ENCODE assay signal across 9 cellular contexts in the genomic region with DNA sequence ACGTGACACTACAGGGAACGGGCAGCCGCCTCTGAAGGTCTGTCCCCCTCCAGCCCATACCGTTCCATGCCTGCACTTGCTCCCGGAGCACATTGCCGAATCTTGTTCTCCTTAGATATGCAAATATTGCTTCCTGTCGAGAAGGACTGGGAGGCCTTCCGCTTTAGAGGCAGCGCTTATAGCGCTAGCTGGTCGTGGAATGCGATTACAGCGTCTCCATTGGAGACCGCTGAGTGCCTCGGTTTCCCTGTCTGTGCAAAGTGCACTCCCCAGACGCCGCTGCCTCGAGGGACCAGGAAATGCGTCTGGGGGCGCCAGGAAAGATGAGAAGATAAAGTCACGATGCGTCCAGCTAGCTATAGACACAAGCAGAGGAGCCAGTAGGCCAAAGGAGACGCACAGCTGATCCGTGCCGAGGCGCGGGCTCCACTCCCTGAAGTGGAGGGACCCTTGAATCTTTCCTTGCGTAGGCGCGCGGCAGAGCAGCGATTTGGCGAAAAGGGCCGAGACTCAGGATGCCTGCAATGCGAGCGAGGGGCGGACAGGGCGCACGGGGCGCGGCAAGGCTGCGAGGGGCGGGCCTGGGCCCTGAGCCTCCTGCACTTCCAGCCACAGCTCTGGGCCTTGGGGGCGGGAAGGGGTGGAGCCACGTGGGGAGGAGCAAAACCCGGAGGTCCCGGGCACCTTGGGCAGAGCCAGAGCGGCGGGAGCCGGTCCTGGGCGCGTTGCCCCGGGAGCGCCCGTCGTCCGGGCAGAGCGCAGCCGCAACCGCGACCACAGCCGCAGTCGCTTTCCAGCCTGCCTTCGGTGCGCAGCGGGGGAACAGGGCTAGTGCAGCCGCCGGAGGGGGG. TPM values are rescaled to one million over a fixed set of nuclear protein-coding genes. Genes with fewer than 3 reads are reported as not detected.
DNase-seq lines count a peak whose midpoint lies in the region; ATAC-seq and TF ChIP-seq lines count a peak whose summit lies in the region.
"Had no signal": no experiment of that assay in that cellular context is flagged by ENCODE, and none has a peak within 500 bp of the region (broad histone marks: within the 10 kb centered on the region; RNA-seq: fewer than 3 reads in every experiment).

A gene (plus strand): TSS at position 692 of the 851 bp plus-strand sequence. CDS start 261 bp downstream, outside the sequence.

- no peaks in the 10 kb centered on the region for H3K9me2 ChIP-seq in hepatocyte (replicated peaks; ENCODE audit: insufficient read depth)

- peak; percentile 30 to 76 (median 70) for DNase-seq in NCI-H1417 (lab: John Stamatoyannopoulos, UW)
- DNase-seq in NCI-H1417 treated with DMSO at 0.1 percent for 48 hours (lab: John Stamatoyannopoulos, UW), result no peak
- DNase-seq in NCI-H128 (lab: John Stamatoyannopoulos, UW; ENCODE audit: unreplicated experiment), result peak; percentile 60
- DNase-seq in amygdala (lab: John Stamatoyannopoulos, UW), result peak in 42 of 56 donors; percentile 4 to 76 (median 47)
- DNase-seq in hepatocyte (ENCODE audit: low spot score), result peak; percentile 88
- DNase-seq in gastrocnemius medialis, result no peak
- no peak for DNase-seq in mesenteric fat pad (ENCODE audit: low spot score)
- no peak for DNase-seq in stimulated activated naive CD4-positive, alpha-beta T cell (lab: John Stamatoyannopoulos, UW)

- 3% methylated on average over 53 of the region's 68 CpGs for WGBS in hepatocyte (ENCODE audit: low lambda C conversion rate, missing lambda C conversion rate)

- H4K20me1 ChIP-seq in hepatocyte (ENCODE audit: insufficient read depth, poor library complexity, severe bottlenecking), result no peaks in the 10 kb centered on the region

- peak within 1 kb of the TSS; percentile 79 for H3K27ac ChIP-seq in hepatocyte
- no peak within 1 kb of the TSS for H3K27ac ChIP-seq in gastrocnemius medialis
- H3K27ac ChIP-seq: 22Rv1 had no signal

- H3K4me2 ChIP-seq in hepatocyte, result peak within 1 kb of the TSS; percentile 89

- H3K4me1 ChIP-seq in hepatocyte (ENCODE audit: insufficient read depth) (peaks cover 16% of the 10 kb centered on the region), gastrocnemius medialis (peaks cover 0 to 16% of the 10 kb centered on the region in 2 donors)

- ATAC-seq in gastrocnemius medialis, result no peak

- no peak for TF ChIP-seq CTCF in hepatocyte (IDR thresholded peaks at IDR 0.05; ENCODE audit: poor library complexity)
- no peak for TF ChIP-seq CTCF in gastrocnemius medialis (IDR thresholded peaks at IDR 0.05 in 4 of 5, conservative IDR thresholded peaks at IDR 0.05 in 1 of 5)

- in situ Hi-C loops in gastrocnemius medialis (cut with MboI; ENCODE audit: low sequenced_read_pairs in 4 of 4), result no loop called here

- peak; percentile 28 to 68 for TF ChIP-seq POLR2A in gastrocnemius medialis (IDR thresholded peaks at IDR 0.05)

- H3K36me3 ChIP-seq in hepatocyte (replicated peaks; ENCODE audit: insufficient read depth, low read depth) (no peaks in the 10 kb centered on the region), gastrocnemius medialis (no peaks in the 10 kb centered on the region)

- peaks cover 11% of the 10 kb centered on the region for H3K79me2 ChIP-seq in hepatocyte

- H3K4me3 ChIP-seq in hepatocyte, result peak within 1 kb of the TSS; percentile 63
- H3K4me3 ChIP-seq in gastrocnemius medialis, result peak within 1 kb of the TSS; percentile 46 to 61 (median 51)

- peak within 1 kb of the TSS; percentile 66 for H2AFZ ChIP-seq in hepatocyte

- H3K9me3 ChIP-seq in hepatocyte (ENCODE audit: low read depth), result no peaks in the 10 kb centered on the region
- no peaks in the 10 kb centered on the region for H3K9me3 ChIP-seq in gastrocnemius medialis

- intact Hi-C loops in gastrocnemius medialis (cut with DNase I; ENCODE audit: low total_unique reads), result no loop called here

- H3K27me3 ChIP-seq in hepatocyte (peaks cover 56% of the 10 kb centered on the region), gastrocnemius medialis (peaks cover 56 to 80% (median 63%) of the 10 kb centered on the region in 3 donors)

RNA-seq across cellular contexts. Expression of the gene that starts here (rescaled TPM):
- 9.5 and 9.6 TPM in 2 replicates for total RNA-seq in hepatocyte
- 0.17 and 0.53 TPM in 2 replicates for polyA plus RNA-seq in hepatocyte
- under 1 TPM in 3 of 4 donors, not detected in 1; 0.11 to 0.62 (median 0.25) TPM for total RNA-seq in gastrocnemius medialis
- total RNA-seq in mesenteric fat pad, result 0.13 TPM

Comparison
In these comparisons a context has a peak if more than half of its experiments do, and no peak if none do; other contexts are left out.
1. DNase-seq: peak in NCI-H1417 (3 of 3), NCI-H128 (single experiment), amygdala (42 of 56) and hepatocyte (single experiment); none in NCI-H1417 treated with DMSO at 0.1 percent for 48 hours (single experiment), gastrocnemius medialis (0 of 2), mesenteric fat pad (single experiment) and stimulated activated naive CD4-positive, alpha-beta T cell (0 of 6).